ENCODE assay signal across 17 cellular contexts in the genomic region with DNA sequence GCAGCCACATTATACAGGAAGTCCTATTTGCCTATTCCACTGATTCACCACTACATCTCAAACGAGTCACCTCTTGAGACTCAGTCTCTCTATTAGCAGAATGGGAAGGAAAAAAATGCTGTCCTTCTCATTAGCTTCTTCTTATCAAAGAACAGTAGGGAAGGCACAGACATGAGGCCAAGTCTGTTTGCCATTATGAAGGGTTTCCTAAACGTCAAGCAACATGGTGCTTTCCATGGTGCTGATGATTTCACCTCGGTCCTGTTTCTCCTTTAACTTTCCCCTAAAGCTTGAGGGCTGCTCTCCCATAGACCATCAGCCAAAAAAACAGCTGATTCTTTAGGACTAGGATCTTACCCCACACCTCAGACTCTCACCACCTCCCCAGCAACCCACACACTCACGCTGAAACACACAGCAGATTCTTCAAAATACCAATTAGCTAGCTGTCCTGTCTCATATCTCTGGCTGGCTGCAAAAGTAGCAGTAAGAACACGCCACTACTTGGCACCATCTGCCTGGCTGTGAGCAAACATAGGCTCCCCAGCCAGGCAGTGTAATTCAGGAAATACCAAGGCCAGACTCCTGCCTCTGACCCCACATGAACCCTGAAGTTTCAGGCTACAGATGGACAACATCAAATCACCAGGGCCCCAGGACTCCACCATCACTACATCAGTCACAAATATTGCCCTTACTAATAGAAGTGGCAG. TPM values are rescaled to one million over a fixed set of nuclear protein-coding genes. Genes with fewer than 3 reads are reported as not detected.
DNase-seq lines count a peak whose midpoint lies in the region; ATAC-seq, FAIRE-seq and TF ChIP-seq lines count a peak whose summit lies in the region.
"Had no signal": no experiment of that assay in that cellular context is flagged by ENCODE, and none has a peak within 500 bp of the region (broad histone marks: within the 10 kb centered on the region; RNA-seq: fewer than 3 reads in every experiment).

No MANE protein-coding gene starts in this region.

- H3K36me3 ChIP-seq in GM23338 (ENCODE audit: insufficient read depth) (no peaks in the 10 kb centered on the region), adipocyte (ENCODE audit: control insufficient read depth, insufficient read depth, low read length, severe bottlenecking) (no peaks in the 10 kb centered on the region), kidney (ENCODE audit: control insufficient read depth in 1 of 2, insufficient read depth in 2 of 2, low read length in 2 of 2) (no peaks in the 10 kb centered on the region)
- H3K36me3 ChIP-seq: SJSA1, thyroid gland had no signal

- no peaks in the 10 kb centered on the region for H3K79me2 ChIP-seq in GM23338 (replicated peaks; ENCODE audit: insufficient read depth)

- H2AFZ ChIP-seq in GM23338 = no peak overlapping the region

- H3K36me3 Mint-ChIP-seq in GM23338 (ENCODE audit: low read depth) = no peaks in the 10 kb centered on the region
- H3K36me3 Mint-ChIP-seq: naive thymus-derived CD4-positive, alpha-beta T cell had no signal

- no peak overlapping the region for H3K4me3 ChIP-seq in GM23338
- H3K4me3 ChIP-seq in adipocyte (ENCODE audit: low read length) = no peak overlapping the region
- H3K4me3 ChIP-seq in kidney (ENCODE audit: low read length in 2 of 2) = no peak overlapping the region
- H3K4me3 ChIP-seq: SJSA1, thyroid gland had no signal

- no peaks in the 10 kb centered on the region; the same call in 1 of the 2 replicates for H4K20me1 ChIP-seq in GM23338 (replicated peaks; ENCODE audit: insufficient read depth)

- H3F3A ChIP-seq in GM23338 (replicated peaks; ENCODE audit: low read depth) = no peaks in the 10 kb centered on the region

- H3K9ac ChIP-seq in adipocyte (ENCODE audit: low read length) = no peak overlapping the region
- no peak overlapping the region for H3K9ac ChIP-seq in kidney (ENCODE audit: low read length in 2 of 2)

- no peaks in the 10 kb centered on the region for H3K27me3 Mint-ChIP-seq in GM23338 (ENCODE audit: insufficient read depth, low read depth, poor library complexity)

- H3K9me3 Mint-ChIP-seq in GM23338 = no peaks in the 10 kb centered on the region

- H3K27ac ChIP-seq in GM23338 (ENCODE audit: low read depth) (no peak overlapping the region), foreskin keratinocyte (no peak overlapping the region), kidney (ENCODE audit: low read depth in 2 of 2, low read length in 2 of 2) (no peak overlapping the region)
- H3K27ac ChIP-seq: SJSA1, thyroid gland had no signal

- H3K27me3 ChIP-seq in GM23338 (ENCODE audit: insufficient read depth) (no peaks in the 10 kb centered on the region), adipocyte (replicated peaks; ENCODE audit: control insufficient read depth, insufficient read depth, low read length) (peaks cover 13% of the 10 kb centered on the region), foreskin keratinocyte (no peaks in the 10 kb centered on the region)
- H3K27me3 ChIP-seq: SJSA1, thyroid gland had no signal

- DNase-seq in A172 (ENCODE audit: low spot score) (peak; percentile 13), GM23338 (ENCODE audit: low spot score) (peak; percentile 33), adipocyte (ENCODE audit: low read depth) (peak; percentile 28), foreskin keratinocyte (peak in 1 of 2 donors; percentile 39), NCI-H748 treated with DMSO at 0.1 percent for 48 hours (lab: John Stamatoyannopoulos, UW) (no peak), kidney (no peak)
- DNase-seq: activated CD4-positive, alpha-beta T cell treated with anti-CD3 and anti-CD28 coated beads, Interleukin-2, amount 50 U/mL, for 48 hours; activated T-cell treated with anti-CD3 and anti-CD28 coated beads, Interleukin-2, amount 50 U/mL, for 48 hours; cortex of kidney; hippocampal formation; naive thymus-derived CD4-positive, alpha-beta T cell; right cardiac atrium; stimulated activated CD4-positive, alpha-beta T cell treated with anti-CD3 and anti-CD28 coated beads, Interleukin-4, amount 100 ng/mL, for 1 hour; thyroid gland had no signal

- H3K4me3 Mint-ChIP-seq in GM23338 = no peak overlapping the region
- H3K4me3 Mint-ChIP-seq: naive thymus-derived CD4-positive, alpha-beta T cell had no signal

- H3K9me2 ChIP-seq in GM23338 (ENCODE audit: insufficient read depth) = 0 out of 2 replicates have a peak, but pooled peaks cover 4% of the 10 kb centered on the region

- FAIRE-seq in kidney (lab: Jason Lieb, UNC) = no peak

- intact Hi-C loops in kidney (cut with DNase I) = no loop called here

- H3K27ac Mint-ChIP-seq in GM23338 = no peak overlapping the region
- H3K27ac Mint-ChIP-seq: naive thymus-derived CD4-positive, alpha-beta T cell had no signal

- ATAC-seq in GM23338 (peak; percentile 72), foreskin keratinocyte (peak; percentile 52), GM18873 (IDR thresholded peaks at IDR 0.05; ENCODE audit: low FRiP score, unreplicated experiment) (no peak), HG03439 (IDR thresholded peaks at IDR 0.05; ENCODE audit: unreplicated experiment) (no peak)
- ATAC-seq: naive thymus-derived CD4-positive, alpha-beta T cell; right cardiac atrium had no signal

- TF ChIP-seq CTCF in GM23338 (conservative IDR thresholded peaks at IDR 0.05; ENCODE audit: low read depth in 2 of 2) (no peak), foreskin keratinocyte (conservative IDR thresholded peaks at IDR 0.05) (no peak), kidney (IDR thresholded peaks at IDR 0.05; ENCODE audit: borderline replicate concordance, extremely low read depth, insufficient read depth) (no peak)

- H3K9me3 ChIP-seq in adipocyte (ENCODE audit: control insufficient read depth, low read length) (no peaks in the 10 kb centered on the region), kidney (ENCODE audit: control insufficient read depth in 1 of 2, low read length in 2 of 2) (no peaks in the 10 kb centered on the region)
- H3K9me3 ChIP-seq: SJSA1, thyroid gland had no signal

- H3K4me1 Mint-ChIP-seq in GM23338 = no peaks in the 10 kb centered on the region
- H3K4me1 Mint-ChIP-seq: naive thymus-derived CD4-positive, alpha-beta T cell had no signal

- no peak overlapping the region for H3K4me2 ChIP-seq in GM23338

- H3K4me1 ChIP-seq in GM23338 (ENCODE audit: insufficient read depth) (peaks cover 3% of the 10 kb centered on the region; the same call in 1 of the 2 replicates), adipocyte (ENCODE audit: control insufficient read depth, insufficient read depth, low read length) (peaks cover 8% of the 10 kb centered on the region), foreskin keratinocyte (no peaks in the 10 kb centered on the region), kidney (ENCODE audit: control insufficient read depth in 1 of 2, insufficient read depth in 1 of 2, low read depth in 1 of 2, low read length in 2 of 2) (no peaks in the 10 kb centered on the region)
- H3K4me1 ChIP-seq: SJSA1, thyroid gland had no signal

TF ChIP-seq in GM23338, 12 proteins besides CTCF, POLR2A, EP300 and RAD21:
- TF ChIP-seq, protein P1, sequence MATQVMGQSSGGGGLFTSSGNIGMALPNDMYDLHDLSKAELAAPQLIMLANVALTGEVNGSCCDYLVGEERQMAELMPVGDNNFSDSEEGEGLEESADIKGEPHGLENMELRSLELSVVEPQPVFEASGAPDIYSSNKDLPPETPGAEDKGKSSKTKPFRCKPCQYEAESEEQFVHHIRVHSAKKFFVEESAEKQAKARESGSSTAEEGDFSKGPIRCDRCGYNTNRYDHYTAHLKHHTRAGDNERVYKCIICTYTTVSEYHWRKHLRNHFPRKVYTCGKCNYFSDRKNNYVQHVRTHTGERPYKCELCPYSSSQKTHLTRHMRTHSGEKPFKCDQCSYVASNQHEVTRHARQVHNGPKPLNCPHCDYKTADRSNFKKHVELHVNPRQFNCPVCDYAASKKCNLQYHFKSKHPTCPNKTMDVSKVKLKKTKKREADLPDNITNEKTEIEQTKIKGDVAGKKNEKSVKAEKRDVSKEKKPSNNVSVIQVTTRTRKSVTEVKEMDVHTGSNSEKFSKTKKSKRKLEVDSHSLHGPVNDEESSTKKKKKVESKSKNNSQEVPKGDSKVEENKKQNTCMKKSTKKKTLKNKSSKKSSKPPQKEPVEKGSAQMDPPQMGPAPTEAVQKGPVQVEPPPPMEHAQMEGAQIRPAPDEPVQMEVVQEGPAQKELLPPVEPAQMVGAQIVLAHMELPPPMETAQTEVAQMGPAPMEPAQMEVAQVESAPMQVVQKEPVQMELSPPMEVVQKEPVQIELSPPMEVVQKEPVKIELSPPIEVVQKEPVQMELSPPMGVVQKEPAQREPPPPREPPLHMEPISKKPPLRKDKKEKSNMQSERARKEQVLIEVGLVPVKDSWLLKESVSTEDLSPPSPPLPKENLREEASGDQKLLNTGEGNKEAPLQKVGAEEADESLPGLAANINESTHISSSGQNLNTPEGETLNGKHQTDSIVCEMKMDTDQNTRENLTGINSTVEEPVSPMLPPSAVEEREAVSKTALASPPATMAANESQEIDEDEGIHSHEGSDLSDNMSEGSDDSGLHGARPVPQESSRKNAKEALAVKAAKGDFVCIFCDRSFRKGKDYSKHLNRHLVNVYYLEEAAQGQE (IDR thresholded peaks at IDR 0.05; ENCODE audit: unreplicated experiment) = peak; percentile 76
- no peak for TF ChIP-seq EZH2phosphoT487 (IDR thresholded peaks at IDR 0.05; ENCODE audit: unreplicated experiment)
TF ChIP-seq in GM23338: peak in this region for 1.

RNA-seq across cellular contexts. Expression of a gene that starts 30.5 kb away (rescaled TPM):
- not detected in 2 replicates for total RNA-seq in A172 (2014; rRNA removed; shearing (Covaris generic))
- total RNA-seq in GM23338 (2014; rRNA removed; shearing (Covaris generic)) = 7.7 and 10.4 TPM in 2 replicates
- polyA plus RNA-seq in GM23338 (2016; fragmentation: Nextera tagmentation; extraction: Ambion mirVana) = 5.4 and 5.6 TPM in 2 replicates
- 42.0 and 46.3 TPM in 2 replicates for total RNA-seq in foreskin keratinocyte
- 44.7 and 50.6 TPM in 2 replicates for polyA plus RNA-seq in foreskin keratinocyte
- total RNA-seq in kidney = 84.6 TPM
- polyA plus RNA-seq in kidney (ENCODE audit: insufficient read depth, low read depth, low replicate concordance) = 90.3 TPM
- polyA plus RNA-seq: naive thymus-derived CD4-positive, alpha-beta T cell had no signal

Comparison
In these comparisons a context has a peak if more than half of its experiments do, and no peak if none do; other contexts are left out.
1. DNase-seq: peak in A172 (single experiment), GM23338 (single experiment) and adipocyte (single experiment); none in NCI-H748 treated with DMSO at 0.1 percent for 48 hours (single experiment) and kidney (single experiment).
2. ATAC-seq: peak in GM23338 (single experiment) and foreskin keratinocyte (single experiment); none in GM18873 (single experiment) and HG03439 (single experiment).